Comparison of ENCODE assay signal across 8 cellular contexts in genomic region chr1:178037510-178038253, GRCh38. TPM values are rescaled to one million over a fixed set of nuclear protein-coding genes. Genes with fewer than 3 reads are reported as not detected.
DNase-seq lines count a peak whose midpoint lies in the region; ATAC-seq and TF ChIP-seq lines count a peak whose summit lies in the region.

No MANE protein-coding gene starts in this region.

- TF ChIP-seq CTCF in AG04450 (IDR thresholded peaks at IDR 0.05; ENCODE audit: low read depth, low read length) (peak; percentile 33), HL-60 (IDR thresholded peaks at IDR 0.05; ENCODE audit: insufficient read depth, low read length) (peak; percentile 17), ascending aorta (IDR thresholded peaks at IDR 0.05) (peak in 2 of 3 experiments; percentile 24 to 44), right atrium auricular region (IDR thresholded peaks at IDR 0.05) (peak; percentile 53 to 73), parathyroid adenoma (IDR thresholded peaks at IDR 0.05) (peak; percentile 10)

- DNase-seq in AG04450 (ENCODE audit: low read depth, low spot score) (no peak), HL-60 (ENCODE audit: low read depth in 1 of 2, low spot score in 1 of 2) (peak; percentile 51 to 62), ascending aorta (ENCODE audit: low spot score in 2 of 2) (peak in 1 of 2 donors; percentile 90), right atrium auricular region (ENCODE audit: low spot score) (peak; percentile 75), NCI-H1930 (lab: John Stamatoyannopoulos, UW) (no peak)

- peak overlapping the region; percentile 61 for H3K4me2 ChIP-seq in parathyroid adenoma (ENCODE audit: low read length)

- POLR2A ChIA-PET in AG04450 (lab: Yijun Ruan, JAX), result interaction anchor here (0.7 kb wide), 2 partner anchors 53 to 73 kb away, joined by 4 to 5 read pairs; no protein-coding TSS in a partner anchor

- peak overlapping the region; percentile 74 for H2AFZ ChIP-seq in parathyroid adenoma

- intact Hi-C loops in ascending aorta (cut with DNase I), result loop anchor here (2.0 kb wide), 1 partner anchor 53 kb away; no protein-coding TSS in a partner anchor

- CTCF ChIA-PET in AG04450 (lab: Charles Lee), result interaction anchor here (0.6 to 2.1 kb wide), 18 partner anchors 9 to 1832 kb away, joined by 3 to 10 read pairs (median 4); no protein-coding TSS in a partner anchor

- H3K9me3 ChIP-seq in AG04450 (ENCODE audit: control insufficient read depth, insufficient read depth, low read length) (no peaks in the 10 kb centered on the region; the same call in 1 of the 2 replicates), ascending aorta (no peaks in the 10 kb centered on the region), right atrium auricular region (no peaks in the 10 kb centered on the region), parathyroid adenoma (ENCODE audit: control insufficient read depth, low read length) (no peaks in the 10 kb centered on the region)

- no peak overlapping the region for H3K9ac ChIP-seq in parathyroid adenoma

- H3K27me3 ChIP-seq in AG04450 (ENCODE audit: control insufficient read depth, insufficient read depth, low read length) (no peaks in the 10 kb centered on the region), HL-60 (ENCODE audit: insufficient read depth, poor library complexity, severe bottlenecking) (no peaks in the 10 kb centered on the region), ascending aorta (no peaks in the 10 kb centered on the region), right atrium auricular region (no peaks in the 10 kb centered on the region), parathyroid adenoma (ENCODE audit: control insufficient read depth, insufficient read depth, low read length) (no peaks in the 10 kb centered on the region)

- H3K4me1 ChIP-seq in ascending aorta (no peaks in the 10 kb centered on the region), right atrium auricular region (peaks cover 0 to 28% of the 10 kb centered on the region in 2 donors), parathyroid adenoma (no peaks in the 10 kb centered on the region)

- H3K79me2 ChIP-seq in parathyroid adenoma, result no peaks in the 10 kb centered on the region

- no peak overlapping the region for H3K27ac ChIP-seq in AG04450 (ENCODE audit: low read depth, low read length)
- H3K27ac ChIP-seq in HL-60 (replicated peaks), result peak overlapping the region; percentile 49
- H3K27ac ChIP-seq in ascending aorta, result peak overlapping the region; percentile 66 to 68
- peak overlapping the region; percentile 78 to 79 for H3K27ac ChIP-seq in right atrium auricular region
- peak overlapping the region; percentile 29 for H3K27ac ChIP-seq in parathyroid adenoma

- peak overlapping the region; percentile 64 for H3K4me3 ChIP-seq in AG04450 (ENCODE audit: low read depth, low read length)
- H3K4me3 ChIP-seq in HL-60 (replicated peaks; ENCODE audit: insufficient read depth, low read length), result peak overlapping the region; percentile 80
- H3K4me3 ChIP-seq in ascending aorta, result peak overlapping the region; percentile 72 to 79
- H3K4me3 ChIP-seq in right atrium auricular region, result peak overlapping the region; percentile 61 to 69
- peak overlapping the region; percentile 53 for H3K4me3 ChIP-seq in parathyroid adenoma (ENCODE audit: low read depth, low read length)

- ATAC-seq in HG03097 (IDR thresholded peaks at IDR 0.05; ENCODE audit: low FRiP score, unreplicated experiment), result no peak
- no peak for ATAC-seq in GM19351 (IDR thresholded peaks at IDR 0.05; ENCODE audit: unreplicated experiment)

- no peaks in the 10 kb centered on the region for H3K36me3 ChIP-seq in ascending aorta
- no peaks in the 10 kb centered on the region for H3K36me3 ChIP-seq in right atrium auricular region
- H3K36me3 ChIP-seq in parathyroid adenoma (ENCODE audit: control insufficient read depth, insufficient read depth, low read length), result no peaks in the 10 kb centered on the region

RNA-seq across cellular contexts. Expression of gene RASAL2, which starts 56.2 kb away (rescaled TPM):
- 17.8 and 21.4 TPM in 2 replicates for polyA plus RNA-seq in AG04450 (2011; rRNA removed)
- 40.1 and 43.2 TPM in 2 replicates for polyA minus RNA-seq in AG04450 (2011; rRNA and poly(A)+ RNA removed)
- total RNA-seq in ascending aorta (57.5 TPM), right atrium auricular region (10 to 100 TPM; 34.1 to 44.7 TPM)

Comparison
In these comparisons a context has a peak if more than half of its experiments do, and no peak if none do; other contexts are left out.
1. DNase-seq: peak in HL-60 (2 of 2) and right atrium auricular region (single experiment); none in AG04450 (single experiment) and NCI-H1930 (0 of 2).
2. CTCF ChIP-seq: peak in every context shown above with its lines; median percentile 63 in right atrium auricular region; 34 in ascending aorta; 33 in AG04450; 17 in HL-60; 10 in parathyroid adenoma.
3. Peak in every context shown above with its lines, with median percentiles within 50 percentile points of each other: H3K4me3 ChIP-seq.